Comparison of ENCODE assay signal across 14 cellular contexts in genomic region chr17:62735027-62735651, GRCh38.
"Had no signal": no experiment of that assay in that cellular context is flagged by ENCODE, and none has a peak within 500 bp of the region (broad histone marks: within the 10 kb centered on the region; RNA-seq: fewer than 3 reads in every experiment).

No MANE protein-coding gene starts in this region.

- DNase-seq: activated CD4-positive, alpha-beta T cell treated with anti-CD3 and anti-CD28 coated beads for 4 hours; activated CD8-positive, alpha-beta memory T cell treated with anti-CD3 and anti-CD28 coated beads, Interleukin-2, amount 50 U/mL, for 48 hours; activated CD8-positive, alpha-beta T cell treated with anti-CD3 and anti-CD28 coated beads, Interleukin-2, amount 10 ng/mL, durations not matched to agents 7 days and 5 days; activated naive CD4-positive, alpha-beta T cell treated with Interleukin-2 at 50 U/mL for 16 hours; activated naive CD8-positive, alpha-beta T cell treated with anti-CD3 and anti-CD28 coated beads, Interleukin-2, amount 50 U/mL, for 24 hours; heart left ventricle; kidney glomerular epithelial cell; pancreas; stomach; WERI-Rb-1 had no signal

- H3K9me3 ChIP-seq: ascending aorta, heart left ventricle, pancreas, stomach, thoracic aorta had no signal

- H3K27me3 ChIP-seq: ascending aorta, heart left ventricle, pancreas, stomach had no signal

- FAIRE-seq: frontal cortex, pancreas had no signal

- H3K4me1 ChIP-seq: ascending aorta, heart left ventricle, pancreas, stomach had no signal

- H3K36me3 ChIP-seq: ascending aorta, heart left ventricle, pancreas, stomach, thoracic aorta, WERI-Rb-1 had no signal

- H3K4me3 ChIP-seq: ascending aorta, heart left ventricle, pancreas, skin epidermis, stomach, thoracic aorta had no signal
